In the genomic region with DNA sequence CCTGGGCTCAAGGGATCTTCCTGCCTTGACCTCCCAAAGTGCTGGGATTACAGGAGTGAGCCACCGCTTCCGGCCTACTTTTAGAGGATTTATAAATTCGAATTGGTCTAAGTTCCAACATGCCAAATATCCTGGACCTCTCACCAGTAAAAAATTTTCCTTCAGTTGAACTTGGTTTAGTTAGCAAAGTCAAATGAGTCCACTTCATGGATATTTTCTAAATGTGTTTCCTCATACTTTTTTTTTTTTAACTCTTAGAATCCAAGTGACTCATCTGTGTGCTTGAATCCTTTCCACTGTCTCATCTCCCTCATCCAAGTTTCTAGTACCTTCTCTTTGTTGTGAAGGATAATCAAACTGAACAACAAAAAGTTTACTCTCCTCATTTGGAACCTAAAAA, we compare ENCODE assay signal across 2 cellular contexts.
TF ChIP-seq lines count a peak whose summit lies in the region.

No MANE protein-coding gene starts in this region.

TF ChIP-seq in SK-N-SH, 30 proteins besides CTCF, POLR2A, EP300 and RAD21 (continued from another document):
- no peak for TF ChIP-seq MEF2A (IDR thresholded peaks at IDR 0.05; ENCODE audit: borderline replicate concordance, low read depth)
- no peak for TF ChIP-seq SMC3 (IDR thresholded peaks at IDR 0.05; ENCODE audit: low read depth, low read length)
- TF ChIP-seq NFIC (IDR thresholded peaks at IDR 0.05; ENCODE audit: borderline replicate concordance), result peak; percentile 36; the same call in 1 of the 2 replicates
- TF ChIP-seq MAX (IDR thresholded peaks at IDR 0.05; ENCODE audit: low read depth), result no peak
- no peak for TF ChIP-seq FOXM1 (IDR thresholded peaks at IDR 0.05; ENCODE audit: low read depth)
- no peak for TF ChIP-seq GATA2 (CRISPR knock-in tag; IDR thresholded peaks at IDR 0.05)
- no peak for TF ChIP-seq CHD2 (IDR thresholded peaks at IDR 0.05; ENCODE audit: low read length, partially characterized antibody)
- no peak for TF ChIP-seq MXI1 (IDR thresholded peaks at IDR 0.05; ENCODE audit: low read depth, low read length)
- TF ChIP-seq EZH2phosphoT487 (IDR thresholded peaks at IDR 0.05; ENCODE audit: borderline replicate concordance, low read depth), result no peak
- TF ChIP-seq JUND (IDR thresholded peaks at IDR 0.05), result peak; percentile 47
- TF ChIP-seq USF2 (IDR thresholded peaks at IDR 0.05; ENCODE audit: borderline replicate concordance, low read depth, low read length), result no peak
- no peak for TF ChIP-seq USF1 (IDR thresholded peaks at IDR 0.05; ENCODE audit: borderline replicate concordance, low read depth)
- peak; percentile 34 for TF ChIP-seq TCF12 (IDR thresholded peaks at IDR 0.05)
- peak; percentile 74 for TF ChIP-seq FOSL2 (IDR thresholded peaks at IDR 0.05; ENCODE audit: borderline replicate concordance, low read depth)
- no peak; the same call in 1 of the 2 replicates for TF ChIP-seq POLR2AphosphoS5 (IDR thresholded peaks at IDR 0.05; ENCODE audit: low read depth, low read length)
- TF ChIP-seq GABPA (IDR thresholded peaks at IDR 0.05; ENCODE audit: low read depth), result no peak
- TF ChIP-seq REST (IDR thresholded peaks at IDR 0.05; ENCODE audit: low read depth, low read length), result no peak
- no peak for TF ChIP-seq RCOR1 (IDR thresholded peaks at IDR 0.05; ENCODE audit: low read length)
- no peak for TF ChIP-seq IRF3 (IDR thresholded peaks at IDR 0.05; ENCODE audit: low read depth, low read length)
- no peak for TF ChIP-seq YY1 (IDR thresholded peaks at IDR 0.05; ENCODE audit: low read depth)

TF ChIP-seq in SK-N-SH treated with all-trans-retinoic acid at 6 μM for 48 hours, 23 proteins besides CTCF, POLR2A, EP300 and RAD21:
- TF ChIP-seq TSHZ2 (CRISPR knock-in tag; IDR thresholded peaks at IDR 0.05), result no peak
TF ChIP-seq in SK-N-SH treated with all-trans-retinoic acid at 6 μM for 48 hours: peak in this region for 0.
